Comparison of ENCODE assay signal across 1 cellular context in the genomic region with DNA sequence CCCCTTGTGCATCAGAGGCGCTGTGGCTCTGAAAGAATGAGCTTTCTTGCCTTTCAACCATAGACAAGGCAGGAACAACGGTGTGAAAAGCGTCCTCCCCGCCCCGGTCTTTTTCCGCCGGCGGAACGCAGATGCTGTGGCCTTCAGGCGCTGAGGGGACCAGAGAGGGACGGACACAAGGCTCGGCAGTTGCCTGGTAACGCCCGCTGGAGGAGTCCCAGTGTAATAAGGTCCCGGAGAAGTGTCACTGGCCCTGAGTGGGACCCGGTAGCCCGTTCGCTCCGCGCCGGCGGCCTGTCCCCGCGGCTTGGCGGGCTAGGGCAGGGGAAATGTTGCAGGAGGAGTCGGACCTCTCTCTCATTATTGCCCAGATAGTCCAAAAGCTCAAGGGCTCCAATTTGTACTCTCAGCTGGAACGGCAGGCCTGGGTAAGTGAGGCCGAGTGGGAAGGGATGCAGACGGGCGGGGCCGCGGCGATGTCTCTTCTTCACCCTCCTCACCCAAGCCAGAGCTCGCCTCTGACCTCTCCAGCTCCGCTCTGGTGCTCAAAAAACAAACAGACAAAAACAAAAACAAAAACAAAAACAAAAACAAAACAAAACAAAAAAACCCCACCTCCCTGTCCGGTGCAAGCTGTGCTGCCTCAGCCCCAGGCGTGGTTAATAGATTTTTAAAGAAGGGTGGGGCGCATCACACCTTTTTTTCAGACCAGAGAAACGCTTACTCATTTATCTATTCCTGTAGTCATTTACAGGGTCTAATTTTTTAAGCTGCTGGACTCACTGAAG.
A peak's percentile ranks its signal among the peaks of the same experiment; 100 is the strongest.
TF ChIP-seq lines count a peak whose summit lies in the region.

TBC1D19 (plus strand) TSS at position 220 of the 788 bp plus-strand sequence; CDS start at position 330, 110 bp downstream.

TF ChIP-seq in K562, 482 proteins besides CTCF, POLR2A, EP300 and RAD21 (continued from another document and continues in another):
- TF ChIP-seq, protein P1, sequence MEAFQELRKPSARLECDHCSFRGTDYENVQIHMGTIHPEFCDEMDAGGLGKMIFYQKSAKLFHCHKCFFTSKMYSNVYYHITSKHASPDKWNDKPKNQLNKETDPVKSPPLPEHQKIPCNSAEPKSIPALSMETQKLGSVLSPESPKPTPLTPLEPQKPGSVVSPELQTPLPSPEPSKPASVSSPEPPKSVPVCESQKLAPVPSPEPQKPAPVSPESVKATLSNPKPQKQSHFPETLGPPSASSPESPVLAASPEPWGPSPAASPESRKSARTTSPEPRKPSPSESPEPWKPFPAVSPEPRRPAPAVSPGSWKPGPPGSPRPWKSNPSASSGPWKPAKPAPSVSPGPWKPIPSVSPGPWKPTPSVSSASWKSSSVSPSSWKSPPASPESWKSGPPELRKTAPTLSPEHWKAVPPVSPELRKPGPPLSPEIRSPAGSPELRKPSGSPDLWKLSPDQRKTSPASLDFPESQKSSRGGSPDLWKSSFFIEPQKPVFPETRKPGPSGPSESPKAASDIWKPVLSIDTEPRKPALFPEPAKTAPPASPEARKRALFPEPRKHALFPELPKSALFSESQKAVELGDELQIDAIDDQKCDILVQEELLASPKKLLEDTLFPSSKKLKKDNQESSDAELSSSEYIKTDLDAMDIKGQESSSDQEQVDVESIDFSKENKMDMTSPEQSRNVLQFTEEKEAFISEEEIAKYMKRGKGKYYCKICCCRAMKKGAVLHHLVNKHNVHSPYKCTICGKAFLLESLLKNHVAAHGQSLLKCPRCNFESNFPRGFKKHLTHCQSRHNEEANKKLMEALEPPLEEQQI (IDR thresholded peaks at IDR 0.05), result peak; percentile 91
- TF ChIP-seq GTF2A2 (tag; IDR thresholded peaks at IDR 0.05) (0 out of 2 replicates have a peak, but pooled peaks have one; percentile 60), RBM34 (IDR thresholded peaks at IDR 0.05; ENCODE audit: borderline replicate concordance, insufficient read depth, low read length) (no peak), NBN (IDR thresholded peaks at IDR 0.05; ENCODE audit: low read depth) (peak; percentile 66; the same call in 1 of the 2 replicates), CREB1 (IDR thresholded peaks at IDR 0.05) (no peak; the same call in 1 of the 2 replicates), CREB1 (CRISPR knock-in tag; IDR thresholded peaks at IDR 0.05) (peak; percentile 43; the same call in 1 of the 2 replicates), SETDB1 (IDR thresholded peaks at IDR 0.05; ENCODE audit: low read length) (no peak), ELK3 (CRISPR knock-in tag; IDR thresholded peaks at IDR 0.05) (no peak), EWSR1 (IDR thresholded peaks at IDR 0.05; ENCODE audit: borderline replicate concordance, low read depth, partially characterized antibody) (no peak), CBX5 (IDR thresholded peaks at IDR 0.05; ENCODE audit: borderline replicate concordance, low read depth) (0 out of 2 replicates have a peak, but pooled peaks have one; percentile 75), MED1 (CRISPR knock-in tag; IDR thresholded peaks at IDR 0.05; ENCODE audit: borderline replicate concordance) (no peak), TFE3 (CRISPR knock-in tag; IDR thresholded peaks at IDR 0.05) (no peak), ZNF41 (CRISPR knock-in tag; conservative IDR thresholded peaks at IDR 0.05) (0 out of 2 replicates have a peak, but pooled peaks have one; percentile 56), TCF7L2 (IDR thresholded peaks at IDR 0.05; ENCODE audit: low read depth, low read length) (no peak), JUNB (CRISPR knock-in tag; conservative IDR thresholded peaks at IDR 0.05) (no peak), PRMT5 (CRISPR knock-in tag; IDR thresholded peaks at IDR 0.05) (no peak), MYBL2 (IDR thresholded peaks at IDR 0.05; ENCODE audit: low read depth) (peak; percentile 31; the same call in 1 of the 2 replicates), MYBL2 (CRISPR knock-in tag; IDR thresholded peaks at IDR 0.05; ENCODE audit: borderline replicate concordance) (no peak), ZNF347 (CRISPR knock-in tag; IDR thresholded peaks at IDR 0.05; ENCODE audit: low read depth) (no peak), PRPF4 (IDR thresholded peaks at IDR 0.05; ENCODE audit: insufficient read depth, low read depth, low read length, poor library complexity, severe bottlenecking) (no peak), NCOA6 (IDR thresholded peaks at IDR 0.05) (no peak), RFX7 (CRISPR knock-in tag; IDR thresholded peaks at IDR 0.05) (no peak), PML (IDR thresholded peaks at IDR 0.05; ENCODE audit: low read length) (0 out of 2 replicates have a peak, but pooled peaks have one; percentile 21), FIP1L1 (IDR thresholded peaks at IDR 0.05; ENCODE audit: low read depth, low read length, poor library complexity, severe bottlenecking) (no peak), RERE (CRISPR knock-in tag; IDR thresholded peaks at IDR 0.05; ENCODE audit: borderline replicate concordance) (no peak), RHOXF2B (CRISPR knock-in tag; conservative IDR thresholded peaks at IDR 0.05) (no peak), HNRNPL (IDR thresholded peaks at IDR 0.05; ENCODE audit: low read depth, low read length) (no peak), CTCFL (IDR thresholded peaks at IDR 0.05; ENCODE audit: borderline replicate concordance, insufficient read depth, low read depth, low read length, poor library complexity, severe bottlenecking) (no peak), MYC (IDR thresholded peaks at IDR 0.05; ENCODE audit: low read depth, low read length) (peak; percentile 38; the same call in 1 of the 2 replicates), MYC (CRISPR knock-in tag; IDR thresholded peaks at IDR 0.05; ENCODE audit: borderline replicate concordance, low read depth) (no peak), RBFOX2 (IDR thresholded peaks at IDR 0.05; ENCODE audit: low read depth, low read length) (peak; percentile 78), RBM14 (IDR thresholded peaks at IDR 0.05; ENCODE audit: borderline replicate concordance, insufficient read depth, low read depth, low read length) (no peak), HDAC2 (IDR thresholded peaks at IDR 0.05) (no peak), CXXC5 (CRISPR knock-in tag; IDR thresholded peaks at IDR 0.05) (peak; percentile 88), CBFA2T2 (conservative IDR thresholded peaks at IDR 0.05) (no peak), RB1 (IDR thresholded peaks at IDR 0.05; ENCODE audit: low read depth) (peak; percentile 94), SMAD4 (CRISPR knock-in tag; conservative IDR thresholded peaks at IDR 0.05) (peak; percentile 58), SMAD1 (IDR thresholded peaks at IDR 0.05; ENCODE audit: low read depth, low read length, partially characterized antibody) (peak; percentile 72), ZNF436 (CRISPR knock-in tag; IDR thresholded peaks at IDR 0.05) (no peak), RUNX1 (IDR thresholded peaks at IDR 0.05; ENCODE audit: low read depth) (no peak), MTA2 (IDR thresholded peaks at IDR 0.05; ENCODE audit: low read depth) (no peak)
- TF ChIP-seq, protein P2, sequence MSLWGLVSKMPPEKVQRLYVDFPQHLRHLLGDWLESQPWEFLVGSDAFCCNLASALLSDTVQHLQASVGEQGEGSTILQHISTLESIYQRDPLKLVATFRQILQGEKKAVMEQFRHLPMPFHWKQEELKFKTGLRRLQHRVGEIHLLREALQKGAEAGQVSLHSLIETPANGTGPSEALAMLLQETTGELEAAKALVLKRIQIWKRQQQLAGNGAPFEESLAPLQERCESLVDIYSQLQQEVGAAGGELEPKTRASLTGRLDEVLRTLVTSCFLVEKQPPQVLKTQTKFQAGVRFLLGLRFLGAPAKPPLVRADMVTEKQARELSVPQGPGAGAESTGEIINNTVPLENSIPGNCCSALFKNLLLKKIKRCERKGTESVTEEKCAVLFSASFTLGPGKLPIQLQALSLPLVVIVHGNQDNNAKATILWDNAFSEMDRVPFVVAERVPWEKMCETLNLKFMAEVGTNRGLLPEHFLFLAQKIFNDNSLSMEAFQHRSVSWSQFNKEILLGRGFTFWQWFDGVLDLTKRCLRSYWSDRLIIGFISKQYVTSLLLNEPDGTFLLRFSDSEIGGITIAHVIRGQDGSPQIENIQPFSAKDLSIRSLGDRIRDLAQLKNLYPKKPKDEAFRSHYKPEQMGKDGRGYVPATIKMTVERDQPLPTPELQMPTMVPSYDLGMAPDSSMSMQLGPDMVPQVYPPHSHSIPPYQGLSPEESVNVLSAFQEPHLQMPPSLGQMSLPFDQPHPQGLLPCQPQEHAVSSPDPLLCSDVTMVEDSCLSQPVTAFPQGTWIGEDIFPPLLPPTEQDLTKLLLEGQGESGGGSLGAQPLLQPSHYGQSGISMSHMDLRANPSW (CRISPR knock-in tag; IDR thresholded peaks at IDR 0.05), result no peak
- TF ChIP-seq, protein P3, sequence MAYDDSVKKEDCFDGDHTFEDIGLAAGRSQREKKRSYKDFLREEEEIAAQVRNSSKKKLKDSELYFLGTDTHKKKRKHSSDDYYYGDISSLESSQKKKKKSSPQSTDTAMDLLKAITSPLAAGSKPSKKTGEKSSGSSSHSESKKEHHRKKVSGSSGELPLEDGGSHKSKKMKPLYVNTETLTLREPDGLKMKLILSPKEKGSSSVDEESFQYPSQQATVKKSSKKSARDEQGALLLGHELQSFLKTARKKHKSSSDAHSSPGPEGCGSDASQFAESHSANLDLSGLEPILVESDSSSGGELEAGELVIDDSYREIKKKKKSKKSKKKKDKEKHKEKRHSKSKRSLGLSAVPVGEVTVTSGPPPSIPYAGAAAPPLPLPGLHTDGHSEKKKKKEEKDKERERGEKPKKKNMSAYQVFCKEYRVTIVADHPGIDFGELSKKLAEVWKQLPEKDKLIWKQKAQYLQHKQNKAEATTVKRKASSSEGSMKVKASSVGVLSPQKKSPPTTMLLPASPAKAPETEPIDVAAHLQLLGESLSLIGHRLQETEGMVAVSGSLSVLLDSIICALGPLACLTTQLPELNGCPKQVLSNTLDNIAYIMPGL (CRISPR knock-in tag; IDR thresholded peaks at IDR 0.05), result no peak
